ENCODE assay signal across 17 cellular contexts in genomic region chrX:16585486-16586370, GRCh38.
"Had no signal": no experiment of that assay in that cellular context is flagged by ENCODE, and none has a peak within 500 bp of the region (broad histone marks: within the 10 kb centered on the region; RNA-seq: fewer than 3 reads in every experiment).

No MANE protein-coding gene starts in this region.

- H3K36me3 Mint-ChIP-seq: activated naive CD8-positive, alpha-beta T cell had no signal

- FAIRE-seq: pancreas had no signal

- H3K9me3 Mint-ChIP-seq: activated T-cell treated with anti-CD3 and anti-CD28 coated beads, Interleukin-2, amount 50 U/mL, for 4 hours had no signal

- H3K9me3 ChIP-seq: pancreas had no signal

- H3K9ac ChIP-seq: neural progenitor cell had no signal

- H3K4me3 Mint-ChIP-seq: activated CD4-positive, alpha-beta memory T cell treated with anti-CD3 and anti-CD28 coated beads for 36 hours; activated naive CD8-positive, alpha-beta T cell; activated T-cell treated with anti-CD3 and anti-CD28 coated beads, Interleukin-2, amount 50 U/mL, for 4 hours; neural progenitor cell had no signal

- H3K27ac ChIP-seq: brain microvascular endothelial cell, dorsolateral prefrontal cortex, heart left ventricle, left lung, neural progenitor cell, pancreas, skin epidermis had no signal

- ATAC-seq: activated CD4-positive, CD25-positive, alpha-beta regulatory T cell treated with anti-CD3 and anti-CD28 coated beads, Interleukin-2, amount 50 U/mL, for 24 hours; activated T-cell treated with anti-CD3 and anti-CD28 coated beads, Interleukin-2, amount 50 U/mL, for 4 hours; heart left ventricle; left lung; pancreas had no signal

- H3K4me2 ChIP-seq: neural progenitor cell had no signal

- H3K4me3 ChIP-seq: dorsolateral prefrontal cortex, heart left ventricle, left lung, neural progenitor cell, pancreas, skin epidermis had no signal

- H3K27me3 ChIP-seq: brain microvascular endothelial cell, heart left ventricle, left lung, neural progenitor cell had no signal

- H2AFZ ChIP-seq: neural progenitor cell had no signal

- H3K4me1 Mint-ChIP-seq: neural progenitor cell had no signal

- H3K4me1 ChIP-seq: heart left ventricle, left lung, neural progenitor cell, pancreas had no signal

- H3K36me3 ChIP-seq: brain microvascular endothelial cell, pancreas had no signal

- H3K27me3 Mint-ChIP-seq: activated CD4-positive, alpha-beta memory T cell treated with anti-CD3 and anti-CD28 coated beads for 36 hours; activated naive CD8-positive, alpha-beta T cell had no signal

- DNase-seq: activated CD4-positive, alpha-beta memory T cell treated with anti-CD3 and anti-CD28 coated beads for 36 hours; activated effector memory CD4-positive, alpha-beta T cell treated with anti-CD3 and anti-CD28 coated beads, Interleukin-2, amount 50 U/mL, for 16 hours; activated T-cell treated with anti-CD3 and anti-CD28 coated beads, Interleukin-2, amount 50 U/mL, for 4 hours; amygdala; brain microvascular endothelial cell; dorsolateral prefrontal cortex; foreskin melanocyte; heart left ventricle; islet precursor cell; left lung; mesenchymal stem cell; pancreas; retina had no signal

- H3K27ac Mint-ChIP-seq: activated CD4-positive, alpha-beta memory T cell treated with anti-CD3 and anti-CD28 coated beads for 36 hours; activated naive CD8-positive, alpha-beta T cell; neural progenitor cell had no signal
